In the genomic region with DNA sequence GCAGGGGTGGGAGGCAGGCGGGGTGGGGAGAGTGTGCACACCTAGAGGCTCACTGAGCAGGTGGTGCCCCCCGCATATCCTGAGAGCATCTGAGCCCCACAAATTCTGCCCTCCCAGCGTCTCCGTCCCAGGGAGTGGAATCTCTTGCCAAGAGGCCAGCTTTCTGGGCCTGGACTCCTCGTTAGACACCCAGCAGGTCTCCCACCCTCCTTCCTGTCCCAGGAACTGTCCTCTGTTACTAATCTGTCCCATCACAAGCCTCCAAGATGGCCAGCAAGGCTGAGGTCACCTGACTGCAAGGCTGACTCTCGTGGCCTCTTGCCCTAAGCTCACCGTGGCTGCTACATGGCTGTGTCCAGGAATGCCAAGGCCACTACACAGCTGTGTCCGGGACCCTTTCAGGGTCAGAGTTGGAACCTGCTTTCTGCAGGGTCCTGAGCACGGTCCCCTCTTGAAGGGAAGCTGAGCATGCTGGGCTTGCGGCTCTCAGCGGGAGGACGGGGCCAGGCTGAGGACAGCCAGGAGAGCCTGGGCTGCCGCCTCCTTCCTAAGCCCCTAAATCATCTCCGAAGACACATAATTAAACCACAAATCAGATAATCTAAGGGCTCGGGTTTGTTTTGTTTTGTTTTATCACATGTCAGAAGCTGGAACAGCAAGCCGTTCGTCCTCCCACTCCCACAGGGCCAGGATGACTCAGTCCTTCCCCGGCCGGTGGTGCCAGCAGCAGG, we compare ENCODE assay signal across 12 cellular contexts.
DNase-seq lines count a peak whose midpoint lies in the region; ATAC-seq and TF ChIP-seq lines count a peak whose summit lies in the region.
"Had no signal": no experiment of that assay in that cellular context is flagged by ENCODE, and none has a peak within 500 bp of the region (broad histone marks: within the 10 kb centered on the region; RNA-seq: fewer than 3 reads in every experiment).

No MANE protein-coding gene starts in this region.

- no peak overlapping the region for H2AFZ ChIP-seq in PC-3 (ENCODE audit: low read length)
- H2AFZ ChIP-seq in osteoblast (ENCODE audit: low read length) = no peak overlapping the region

- peaks cover 0 to 12% (median 5%) of the 10 kb centered on the region in 4 donors for H3K4me1 Mint-ChIP-seq in CD4-positive, CD25-positive, alpha-beta regulatory T cell

- no peaks in the 10 kb centered on the region for H3K36me3 ChIP-seq in CD4-positive, CD25-positive, alpha-beta regulatory T cell (ENCODE audit: control insufficient read depth, insufficient read depth, low read length)
- H3K36me3 ChIP-seq in PC-3 (ENCODE audit: low read depth, low read length) (no peaks in the 10 kb centered on the region), osteoblast (ENCODE audit: insufficient read depth, low read length) (no peaks in the 10 kb centered on the region)

- H3K36me3 Mint-ChIP-seq in CD4-positive, CD25-positive, alpha-beta regulatory T cell = no peaks in the 10 kb centered on the region

- H3K9me2 ChIP-seq in PC-3 (replicated peaks; ENCODE audit: low read length) = no peaks in the 10 kb centered on the region

- peak overlapping the region; percentile 11 for H3K4me3 ChIP-seq in CD4-positive, CD25-positive, alpha-beta regulatory T cell (ENCODE audit: low read depth, low read length)
- no peak overlapping the region for H3K4me3 ChIP-seq in PC-3 (ENCODE audit: low read length)
- H3K4me3 ChIP-seq in osteoblast (ENCODE audit: insufficient read depth, low read length) = no peak overlapping the region

- no peak for ATAC-seq in CD4-positive, CD25-positive, alpha-beta regulatory T cell (ENCODE audit: low read depth in 2 of 2)
- 0 out of 2 replicates have a peak, but pooled peaks have one; percentile 27 for ATAC-seq in PC-3
- ATAC-seq in HG03565 (IDR thresholded peaks at IDR 0.05; ENCODE audit: unreplicated experiment) = no peak

- peaks cover 7% of the 10 kb centered on the region for H3K4me1 ChIP-seq in CD4-positive, CD25-positive, alpha-beta regulatory T cell (ENCODE audit: control insufficient read depth, insufficient read depth, low read length, poor library complexity, severe bottlenecking)
- H3K4me1 ChIP-seq in PC-3 (ENCODE audit: insufficient read depth, low read length) = no peaks in the 10 kb centered on the region; the same call in 1 of the 2 replicates
- no peaks in the 10 kb centered on the region for H3K4me1 ChIP-seq in osteoblast (ENCODE audit: insufficient read depth, low read length)

- no TSS peak for BruUV-seq in PC-3 (replicated peaks; lab: Mats Ljungman, UMichigan)

- H3K4me2 ChIP-seq in PC-3 (ENCODE audit: low read length) (peak overlapping the region; percentile 54), osteoblast (ENCODE audit: insufficient read depth, low read length) (no peak overlapping the region)

- TF ChIP-seq CTCF in PC-3 (conservative IDR thresholded peaks at IDR 0.05; ENCODE audit: low read depth, low read length) (no peak), osteoblast (IDR thresholded peaks at IDR 0.05; ENCODE audit: extremely low read depth, low read depth, low read length) (no peak)

- H3K27ac ChIP-seq in CD4-positive, CD25-positive, alpha-beta regulatory T cell (ENCODE audit: insufficient read depth, low read length, poor library complexity, severe bottlenecking) = no peak overlapping the region
- no peak overlapping the region for H3K27ac ChIP-seq in PC-3 (ENCODE audit: low read length)
- H3K27ac ChIP-seq in osteoblast (ENCODE audit: low read depth, low read length) = no peak overlapping the region
- H3K27ac ChIP-seq: epithelial cell of prostate had no signal

- no peaks in the 10 kb centered on the region for H3K9me3 ChIP-seq in CD4-positive, CD25-positive, alpha-beta regulatory T cell (ENCODE audit: control insufficient read depth in 2 of 2, low read length in 2 of 2)
- H3K9me3 ChIP-seq in PC-3 (ENCODE audit: low read length) (no peaks in the 10 kb centered on the region), osteoblast (ENCODE audit: low read depth, low read length) (peaks cover 2% of the 10 kb centered on the region)

- no peak overlapping the region for H3K9ac ChIP-seq in PC-3 (ENCODE audit: low read length)

- H4K20me1 ChIP-seq in PC-3 (ENCODE audit: low read length) (no peaks in the 10 kb centered on the region), osteoblast (ENCODE audit: insufficient read depth, low read length) (no peaks in the 10 kb centered on the region)

- no peaks in the 10 kb centered on the region for H3F3A ChIP-seq in PC-3 (ENCODE audit: low read length, unreplicated experiment)

- H3K9me3 Mint-ChIP-seq in CD4-positive, CD25-positive, alpha-beta regulatory T cell = peaks cover 0 to 3% (median 0%) of the 10 kb centered on the region in 7 donors

- intact Hi-C loops in PC-3 (cut with micrococcal nuclease) = no loop called here

- H3K27me3 Mint-ChIP-seq in CD4-positive, CD25-positive, alpha-beta regulatory T cell = peaks cover 4% of the 10 kb centered on the region

- H3K79me2 ChIP-seq in PC-3 (ENCODE audit: low read length) = no peaks in the 10 kb centered on the region
- H3K79me2 ChIP-seq in osteoblast (ENCODE audit: insufficient read depth, low read length) = no peaks in the 10 kb centered on the region

- H3K4me3 Mint-ChIP-seq in CD4-positive, CD25-positive, alpha-beta regulatory T cell = no peak overlapping the region

- POLR2A ChIA-PET in PC-3 (lab: Charles Lee; ENCODE audit: unreplicated experiment) = no interaction called here

- CTCF ChIA-PET in PC-3 (lab: Charles Lee) = no interaction called here

- DNase-seq in CD4-positive, CD25-positive, alpha-beta regulatory T cell = no peak
- DNase-seq in PC-3 = peak; percentile 18
- peak; percentile 6 for DNase-seq in fibroblast of the conjunctiva (ENCODE audit: low read depth)
- DNase-seq in osteoblast (ENCODE audit: insufficient read length, low spot score, missing footprints) = peak; percentile 97
- no peak for DNase-seq in NCI-H526 (lab: John Stamatoyannopoulos, UW)
- no peak for DNase-seq in DMS114 treated with DMSO at 0.1 percent for 48 hours (lab: John Stamatoyannopoulos, UW; ENCODE audit: unreplicated experiment)
- DNase-seq in activated naive CD4-positive, alpha-beta T cell (lab: John Stamatoyannopoulos, UW) = no peak
- DNase-seq: activated T-cell treated with anti-CD3 and anti-CD28 coated beads, Interleukin-2, amount 50 U/mL, for 48 hours; DMS 273 treated with DMSO at 0.1 percent for 48 hours; nucleus accumbens had no signal

- H3K27ac Mint-ChIP-seq in CD4-positive, CD25-positive, alpha-beta regulatory T cell = no peak overlapping the region

- H3K27me3 ChIP-seq in CD4-positive, CD25-positive, alpha-beta regulatory T cell (ENCODE audit: control insufficient read depth, insufficient read depth, low read length) = no peaks in the 10 kb centered on the region
- H3K27me3 ChIP-seq in PC-3 (ENCODE audit: low read length) (0 out of 2 replicates have a peak, but pooled peaks cover 3% of the 10 kb centered on the region), osteoblast (ENCODE audit: insufficient read depth, low read length) (no peaks in the 10 kb centered on the region)

Comparison
In these comparisons a context has a peak if more than half of its experiments do, and no peak if none do; other contexts are left out.
1. DNase-seq: peak in PC-3 (single experiment), fibroblast of the conjunctiva (single experiment) and osteoblast (single experiment); none in CD4-positive, CD25-positive, alpha-beta regulatory T cell (0 of 3), NCI-H526 (0 of 2), DMS114 treated with DMSO at 0.1 percent for 48 hours (single experiment) and activated naive CD4-positive, alpha-beta T cell (0 of 4).